ENCODE assay signal across 27 cellular contexts in genomic region chr11:4441500-4441899, GRCh38. TPM values are rescaled to one million over a fixed set of nuclear protein-coding genes. Genes with fewer than 3 reads are reported as not detected.
"Had no signal": no experiment of that assay in that cellular context is flagged by ENCODE, and none has a peak within 500 bp of the region (broad histone marks: within the 10 kb centered on the region; RNA-seq: fewer than 3 reads in every experiment).

No MANE protein-coding gene starts in this region.

- DNase-seq: activated B cell treated with CpG ODN at 0.5 μM for 24 hours; activated CD4-positive, alpha-beta T cell treated with anti-CD3 and anti-CD28 coated beads for 36 hours; activated CD4-positive, alpha-beta T cell treated with anti-CD3 and anti-CD28 coated beads, Interleukin-2, amount 50 U/mL, for 4 hours; activated CD8-positive, alpha-beta memory T cell treated with anti-CD3 and anti-CD28 coated beads, Interleukin-2, amount 50 U/mL, for 48 hours; activated naive CD4-positive, alpha-beta T cell treated with Interleukin-2 at 50 U/mL for 16 hours; activated naive CD8-positive, alpha-beta T cell treated with anti-CD3 and anti-CD28 coated beads, Interleukin-2, amount 10 ng/mL, durations not matched to agents 7 days and 5 days; activated T-cell treated with anti-CD3 and anti-CD28 coated beads, Interleukin-2, amount 50 U/mL, for 48 hours; amygdala; colonic mucosa; esophagus squamous epithelium; gastrocnemius medialis; hippocampal formation; midbrain; natural killer cell; retina; sigmoid colon; stimulated activated CD4-positive, alpha-beta T cell treated with anti-CD3 and anti-CD28 coated beads, Interleukin-15, amount 100 ng/mL, for 24 hours; stomach; upper lobe of left lung had no signal

- H3K27ac Mint-ChIP-seq: activated B cell treated with CpG ODN at 0.5 μM for 24 hours; activated CD4-positive, alpha-beta T cell treated with anti-CD3 and anti-CD28 coated beads for 36 hours; activated naive CD8-positive, alpha-beta T cell treated with anti-CD3 and anti-CD28 coated beads, Interleukin-2, amount 10 ng/mL, durations not matched to agents 7 days and 5 days; natural killer cell; progenitor cell of endocrine pancreas; stimulated activated memory B cell treated with anti-CD40 and anti-IgM and Interleukin-4, amounts not matched to agents 10 μg/mL and 1 μg/mL and 100 μg/mL, for 72 hours had no signal

- H3K36me3 Mint-ChIP-seq: activated naive CD8-positive, alpha-beta T cell treated with anti-CD3 and anti-CD28 coated beads, Interleukin-2, amount 10 ng/mL, durations not matched to agents 7 days and 5 days; natural killer cell; stimulated activated memory B cell treated with anti-CD40 and anti-IgM and Interleukin-4, amounts not matched to agents 10 μg/mL and 1 μg/mL and 100 μg/mL, for 72 hours had no signal

- H3K27me3 Mint-ChIP-seq: progenitor cell of endocrine pancreas had no signal

- H3K9me3 Mint-ChIP-seq: activated B cell treated with CpG ODN at 0.5 μM for 24 hours, natural killer cell had no signal

- H3K4me3 Mint-ChIP-seq: activated B cell treated with CpG ODN at 0.5 μM for 24 hours; activated CD4-positive, alpha-beta T cell treated with anti-CD3 and anti-CD28 coated beads for 36 hours; activated naive CD8-positive, alpha-beta T cell treated with anti-CD3 and anti-CD28 coated beads, Interleukin-2, amount 10 ng/mL, durations not matched to agents 7 days and 5 days; natural killer cell; stimulated activated memory B cell treated with anti-CD40 and anti-IgM and Interleukin-4, amounts not matched to agents 10 μg/mL and 1 μg/mL and 100 μg/mL, for 72 hours had no signal

- H3K4me1 Mint-ChIP-seq: activated B cell treated with CpG ODN at 0.5 μM for 24 hours; activated CD4-positive, alpha-beta T cell treated with anti-CD3 and anti-CD28 coated beads for 36 hours; activated naive CD8-positive, alpha-beta T cell treated with anti-CD3 and anti-CD28 coated beads, Interleukin-2, amount 10 ng/mL, durations not matched to agents 7 days and 5 days; natural killer cell; stimulated activated memory B cell treated with anti-CD40 and anti-IgM and Interleukin-4, amounts not matched to agents 10 μg/mL and 1 μg/mL and 100 μg/mL, for 72 hours had no signal

RNA-seq across cellular contexts. Expression of gene OR52K2, which starts 7.6 kb away (rescaled TPM):
- total RNA-seq: activated B cell treated with CpG ODN at 0.5 μM for 24 hours; activated CD8-positive, alpha-beta memory T cell treated with anti-CD3 and anti-CD28 coated beads for 36 hours; activated naive CD8-positive, alpha-beta T cell treated with anti-CD3 and anti-CD28 coated beads, Interleukin-2, amount 10 ng/mL, durations not matched to agents 7 days and 5 days; bronchial epithelial cell; colonic mucosa; esophagus squamous epithelium; gastrocnemius medialis; liver; natural killer cell; osteocyte; progenitor cell of endocrine pancreas; smooth muscle cell; stomach; suprapubic skin; upper lobe of left lung had no signal
- polyA plus RNA-seq: sigmoid colon, smooth muscle cell, stomach had no signal

RNA-seq across cellular contexts. Expression of gene OR52K1, which starts 40.9 kb away (rescaled TPM):
- total RNA-seq: activated B cell treated with CpG ODN at 0.5 μM for 24 hours; activated CD8-positive, alpha-beta memory T cell treated with anti-CD3 and anti-CD28 coated beads for 36 hours; activated naive CD8-positive, alpha-beta T cell treated with anti-CD3 and anti-CD28 coated beads, Interleukin-2, amount 10 ng/mL, durations not matched to agents 7 days and 5 days; bronchial epithelial cell; colonic mucosa; esophagus squamous epithelium; gastrocnemius medialis; natural killer cell; osteocyte; progenitor cell of endocrine pancreas; stomach had no signal
- polyA plus RNA-seq: liver, sigmoid colon, smooth muscle cell, stomach had no signal
